12 cellular contexts compared by ENCODE assay signal in genomic region chr15:28889871-28890270, GRCh38. TPM values are rescaled to one million over a fixed set of nuclear protein-coding genes. Genes with fewer than 3 reads are reported as not detected.
"Had no signal": no experiment of that assay in that cellular context is flagged by ENCODE, and none has a peak within 500 bp of the region (broad histone marks: within the 10 kb centered on the region; RNA-seq: fewer than 3 reads in every experiment).

No MANE protein-coding gene starts in this region.

RNA-seq across cellular contexts. Expression of gene GOLGA6L7, which starts 41.4 kb away (rescaled TPM):
- total RNA-seq: cardiac muscle cell, esophagus squamous epithelium, gastrocnemius medialis, left ventricle myocardium superior, mammary epithelial cell, osteoblast, posterior vena cava, renal cortical epithelial cell, sciatic nerve, thoracic aorta, upper lobe of right lung had no signal
- polyA plus RNA-seq: mammary epithelial cell, small intestine had no signal
